Comparison of ENCODE assay signal across 9 cellular contexts in genomic region chr11:116835791-116836647, GRCh38. TPM values are rescaled to one million over a fixed set of nuclear protein-coding genes. Genes with fewer than 3 reads are reported as not detected.
DNase-seq lines count a peak whose midpoint lies in the region; ATAC-seq, FAIRE-seq and TF ChIP-seq lines count a peak whose summit lies in the region.
"Had no signal": no experiment of that assay in that cellular context is flagged by ENCODE, and none has a peak within 500 bp of the region (broad histone marks: within the 10 kb centered on the region; RNA-seq: fewer than 3 reads in every experiment).

No MANE protein-coding gene starts in this region.

- H3K27me3 ChIP-seq in bronchial epithelial cell (ENCODE audit: control insufficient read depth, insufficient read depth, low read length): no peaks in the 10 kb centered on the region

- no peaks in the 10 kb centered on the region for H3K36me3 Mint-ChIP-seq in immature natural killer cell

- H3K27ac Mint-ChIP-seq in immature natural killer cell: peak overlapping the region in 3 of 6 donors; percentile 51 to 78 (median 71)

- H3K4me1 Mint-ChIP-seq in immature natural killer cell: peaks cover 14 to 18% of the 10 kb centered on the region in 2 donors

- peak; percentile 49 for TF ChIP-seq CTCF in WI38 (IDR thresholded peaks at IDR 0.05; ENCODE audit: low read depth, low read length)
- peak; percentile 84 for TF ChIP-seq CTCF in bronchial epithelial cell (IDR thresholded peaks at IDR 0.05; ENCODE audit: insufficient read depth, low read length, severe bottlenecking)

- no peak for FAIRE-seq in bronchial epithelial cell (lab: Jason Lieb, UNC)
- FAIRE-seq: A204.1 had no signal

- no peaks in the 10 kb centered on the region for H3K36me3 ChIP-seq in bronchial epithelial cell (ENCODE audit: control insufficient read depth, insufficient read depth, low read length)

- DNase-seq in SIG-M5 treated with dmso at 0.1 percent for 504 hours (lab: John Stamatoyannopoulos, UW; ENCODE audit: unreplicated experiment) (peak; percentile 82), SIG-M5 (lab: John Stamatoyannopoulos, UW) (no peak), NCI-H2107 (lab: John Stamatoyannopoulos, UW) (peak; percentile 75), bronchial epithelial cell (ENCODE audit: low read depth) (peak; percentile 78), immature natural killer cell (peak; percentile 71 to 83 (median 80)), smooth muscle cell of the brain vasculature (ENCODE audit: low read depth, low spot score) (peak; percentile 83)

- ATAC-seq in HG03039 (IDR thresholded peaks at IDR 0.05; ENCODE audit: unreplicated experiment): peak; percentile 65

- peak overlapping the region; percentile 41 for H3K4me3 ChIP-seq in WI38 (ENCODE audit: low read depth, low read length)
- peak overlapping the region; percentile 27 for H3K4me3 ChIP-seq in bronchial epithelial cell (ENCODE audit: low read depth, low read length)

- no peaks in the 10 kb centered on the region for H3K9me3 Mint-ChIP-seq in immature natural killer cell

- peak overlapping the region; percentile 79 to 84 (median 80) for H3K4me3 Mint-ChIP-seq in immature natural killer cell

- peaks cover 0 to 5% (median 5%) of the 10 kb centered on the region in 3 donors for H3K27me3 Mint-ChIP-seq in immature natural killer cell (ENCODE audit: low read depth in 3 of 3)

RNA-seq across cellular contexts. Expression of gene APOA1, which starts 1.4 kb away (rescaled TPM):
- not detected in 2 replicates for total RNA-seq in bronchial epithelial cell
- polyA plus RNA-seq in immature natural killer cell: under 1 TPM in 2 of 3 donors, not detected in 1; 0.42 to 0.53 TPM

RNA-seq across cellular contexts. Expression of gene APOC3, which starts 6.3 kb away (rescaled TPM):
- not detected in 2 replicates for total RNA-seq in bronchial epithelial cell
- not detected for polyA plus RNA-seq in immature natural killer cell

RNA-seq across cellular contexts. Expression of gene APOA4, which starts 12.9 kb away (rescaled TPM):
- not detected in 2 replicates for total RNA-seq in bronchial epithelial cell
- polyA plus RNA-seq in immature natural killer cell: not detected

RNA-seq across cellular contexts. Expression of gene APOA5, which starts 44.3 kb away (rescaled TPM):
- not detected in 2 replicates for total RNA-seq in bronchial epithelial cell
- not detected for polyA plus RNA-seq in immature natural killer cell

RNA-seq across cellular contexts. Expression of gene ZPR1, which starts 48.2 kb away (rescaled TPM):
- 50.1 and 74.2 TPM in 2 replicates for total RNA-seq in bronchial epithelial cell
- polyA plus RNA-seq in immature natural killer cell: 10 to 100 TPM; 27.8 to 34.3 (median 31.5) TPM
